ENCODE assay signal across 22 cellular contexts in genomic region chr1:165888552-165888920, GRCh38.
"Had no signal": no experiment of that assay in that cellular context is flagged by ENCODE, and none has a peak within 500 bp of the region (broad histone marks: within the 10 kb centered on the region; RNA-seq: fewer than 3 reads in every experiment).

No MANE protein-coding gene starts in this region.

- DNase-seq: activated CD4-positive, alpha-beta memory T cell treated with anti-CD3 and anti-CD28 coated beads, Interleukin-2, amount 10 ng/mL, durations not matched to agents 7 days and 5 days; activated CD4-positive, alpha-beta T cell treated with anti-CD3 and anti-CD28 coated beads, Interleukin-2, amount 10 ng/mL, durations not matched to agents 24 days and 14 days; aorta; caudate nucleus; dermis blood vessel endothelial cell; effector CD8-positive, alpha-beta T cell; glutamatergic neuron; immature natural killer cell; kidney glomerular epithelial cell; left ventricle myocardium inferior; midbrain; natural killer cell; ovary; psoas muscle; stimulated activated naive CD8-positive, alpha-beta T cell treated with anti-CD3 and anti-CD28 coated beads, Interleukin-15, amount 100 ng/mL, for 72 hours; SW 1271; T-helper 17 cell; upper lobe of left lung had no signal

- H3K27ac ChIP-seq: hepatocyte, left ventricle myocardium inferior, ovary, psoas muscle, right atrium auricular region, upper lobe of left lung had no signal

- H3K9me3 ChIP-seq: left ventricle myocardium inferior, ovary, psoas muscle, right atrium auricular region, upper lobe of left lung had no signal

- ATAC-seq: activated naive CD4-positive, alpha-beta T cell treated with anti-CD3 and anti-CD28 coated beads, Interleukin-2, amount 50 U/mL, for 72 hours; activated T-helper 17 cell treated with anti-CD3 and anti-CD28 coated beads, Interleukin-2, amount 50 U/mL, for 72 hours; natural killer cell; psoas muscle; stimulated activated naive CD8-positive, alpha-beta T cell treated with anti-CD3 and anti-CD28 coated beads, Interleukin-15, amount 100 ng/mL, for 72 hours; T-helper 17 cell had no signal

- H3K4me3 ChIP-seq: hepatocyte, left ventricle myocardium inferior, ovary, psoas muscle, right atrium auricular region, upper lobe of left lung had no signal

- H3K36me3 ChIP-seq: ovary had no signal

- H3K4me2 ChIP-seq: hepatocyte had no signal

- H2AFZ ChIP-seq: hepatocyte had no signal

- H3K27me3 ChIP-seq: hepatocyte, ovary, right atrium auricular region, upper lobe of left lung had no signal
